21 cellular contexts compared by ENCODE assay signal in the genomic region with DNA sequence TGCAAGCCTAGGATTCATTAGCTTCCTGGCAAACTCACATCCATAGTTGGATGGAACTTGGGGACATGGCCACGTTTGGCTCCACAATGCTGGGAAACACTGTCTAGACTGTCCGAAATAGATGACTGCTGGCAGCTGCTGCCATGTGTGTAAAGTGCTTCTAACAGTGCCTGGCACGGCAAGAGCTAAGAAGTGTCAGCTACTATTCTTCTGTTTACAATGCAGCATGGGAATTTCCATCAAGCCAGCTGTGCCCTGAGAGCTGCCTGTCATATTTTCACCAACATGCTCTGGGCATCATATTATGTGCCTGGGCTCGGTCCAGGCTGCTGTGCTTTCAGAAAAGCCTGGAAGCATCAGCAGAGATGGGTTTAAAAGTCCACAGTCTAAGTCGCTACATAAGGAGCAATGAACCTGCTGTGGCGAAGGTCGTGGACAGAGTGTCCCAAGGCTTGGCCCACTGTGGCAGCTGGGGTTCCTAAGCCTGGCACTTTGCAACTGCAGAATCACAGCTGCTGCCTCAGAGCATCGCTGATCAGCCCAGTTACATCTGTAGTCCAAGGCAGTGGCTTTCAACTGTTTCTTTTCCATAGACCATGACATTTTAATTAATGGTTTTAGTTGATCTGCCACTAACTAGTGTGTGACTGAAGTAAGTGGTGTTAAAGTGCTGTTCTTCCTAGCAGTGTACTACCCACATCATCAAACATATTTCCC.
DNase-seq lines count a peak whose midpoint lies in the region; ATAC-seq and TF ChIP-seq lines count a peak whose summit lies in the region.
"Had no signal": no experiment of that assay in that cellular context is flagged by ENCODE, and none has a peak within 500 bp of the region (broad histone marks: within the 10 kb centered on the region; RNA-seq: fewer than 3 reads in every experiment).

No MANE protein-coding gene starts in this region.

- H3K4me3 Mint-ChIP-seq in endodermal cell = no peak overlapping the region
- H3K4me3 Mint-ChIP-seq: activated CD4-positive, alpha-beta T cell treated with anti-CD3 and anti-CD28 coated beads for 36 hours; CD14-positive monocyte had no signal

- H3K27me3 ChIP-seq in right atrium auricular region (no peaks in the 10 kb centered on the region), endodermal cell (ENCODE audit: control insufficient read depth, insufficient read depth, low read length, poor library complexity, severe bottlenecking) (no peaks in the 10 kb centered on the region)
- H3K27me3 ChIP-seq: right lobe of liver, suprapubic skin, vagina had no signal

- peaks cover 2% of the 10 kb centered on the region for H3K27me3 Mint-ChIP-seq in endodermal cell (ENCODE audit: insufficient read depth)

- H3K36me3 Mint-ChIP-seq in endodermal cell (ENCODE audit: low read depth) = peaks cover 3% of the 10 kb centered on the region
- H3K36me3 Mint-ChIP-seq: CD14-positive monocyte had no signal

- TF ChIP-seq CTCF in right atrium auricular region (IDR thresholded peaks at IDR 0.05) (no peak), endodermal cell (conservative IDR thresholded peaks at IDR 0.05) (no peak)

- no peak overlapping the region for H3K9ac ChIP-seq in endodermal cell (ENCODE audit: extremely low read depth, low read length, poor library complexity, severe bottlenecking)

- H3K9me3 Mint-ChIP-seq in endodermal cell = peaks cover 14% of the 10 kb centered on the region

- H3K9me3 ChIP-seq in right atrium auricular region = no peaks in the 10 kb centered on the region
- H3K9me3 ChIP-seq in endodermal cell (ENCODE audit: control insufficient read depth, low read length) = peaks cover 8% of the 10 kb centered on the region
- H3K9me3 ChIP-seq: right lobe of liver, suprapubic skin, vagina had no signal

- intact Hi-C loops in left ventricle myocardium superior (cut with micrococcal nuclease) = no loop called here

- H3K4me1 ChIP-seq in right atrium auricular region (no peaks in the 10 kb centered on the region), endodermal cell (ENCODE audit: control insufficient read depth, insufficient read depth, low read length) (no peaks in the 10 kb centered on the region)
- H3K4me1 ChIP-seq: right lobe of liver, suprapubic skin, vagina had no signal

- no peak overlapping the region for H3K27ac Mint-ChIP-seq in endodermal cell
- H3K27ac Mint-ChIP-seq: activated CD4-positive, alpha-beta T cell treated with anti-CD3 and anti-CD28 coated beads for 36 hours had no signal

- peak; percentile 62 for ATAC-seq in left ventricle myocardium superior
- no peak for ATAC-seq in HG03039 (IDR thresholded peaks at IDR 0.05; ENCODE audit: unreplicated experiment)
- ATAC-seq in GM18870 (IDR thresholded peaks at IDR 0.05; ENCODE audit: unreplicated experiment) = no peak
- ATAC-seq: activated CD4-positive, alpha-beta T cell treated with anti-CD3 and anti-CD28 coated beads for 36 hours; right lobe of liver had no signal

- no peak overlapping the region for H3K4me3 ChIP-seq in right atrium auricular region
- no peak overlapping the region for H3K4me3 ChIP-seq in endodermal cell (ENCODE audit: low read length)
- H3K4me3 ChIP-seq: right lobe of liver, suprapubic skin, vagina had no signal

- H3K27ac ChIP-seq in right atrium auricular region = no peak overlapping the region
- H3K27ac ChIP-seq in endodermal cell (ENCODE audit: low read depth, low read length) = no peak overlapping the region
- H3K27ac ChIP-seq: right lobe of liver, suprapubic skin, vagina had no signal

- 86 to 88% methylated on average over 8 of the region's 8 CpGs for whole genome bisulfite sequencing in endodermal cell (ENCODE audit: insufficient coverage in 1 of 2, insufficient read length in 1 of 2), 2 experiments

- H3K4me1 Mint-ChIP-seq in endodermal cell = no peaks in the 10 kb centered on the region
- H3K4me1 Mint-ChIP-seq: activated CD4-positive, alpha-beta T cell treated with anti-CD3 and anti-CD28 coated beads for 36 hours; CD14-positive monocyte had no signal

- H3K36me3 ChIP-seq in right atrium auricular region = no peaks in the 10 kb centered on the region
- no peaks in the 10 kb centered on the region for H3K36me3 ChIP-seq in endodermal cell (ENCODE audit: control insufficient read depth, insufficient read depth, low read length)
- H3K36me3 ChIP-seq: right lobe of liver, suprapubic skin, vagina had no signal

- DNase-seq in left ventricle myocardium superior (no peak), right atrium auricular region (ENCODE audit: low spot score) (no peak), endodermal cell (peak; percentile 13), myocyte (ENCODE audit: low read depth) (peak; percentile 83), NCI-H510A (lab: John Stamatoyannopoulos, UW) (no peak), MV-4-11 (lab: John Stamatoyannopoulos, UW) (no peak)
- DNase-seq: ACHN; activated CD4-positive, alpha-beta T cell treated with anti-CD3 and anti-CD28 coated beads for 36 hours; activated naive CD4-positive, alpha-beta T cell treated with anti-CD3 and anti-CD28 coated beads, Interleukin-2, amount 50 U/mL, for 16 hours; DMS53; effector memory CD4-positive, alpha-beta T cell; NCI-H146; NCI-H2171 treated with DMSO at 0.1 percent for 48 hours; right lobe of liver; SHP77; stimulated activated CD4-positive, alpha-beta T cell treated with anti-CD3 and anti-CD28 coated beads, Interleukin-15, amount 100 ng/mL, for 24 hours had no signal

Comparison
In these comparisons a context has a peak if more than half of its experiments do, and no peak if none do; other contexts are left out.
1. DNase-seq: peak in endodermal cell (single experiment) and myocyte (single experiment); none in left ventricle myocardium superior (single experiment), right atrium auricular region (single experiment), NCI-H510A (single experiment) and MV-4-11 (single experiment).